ENCODE assay signal across 23 cellular contexts in genomic region chr4:41183021-41183553, GRCh38. TPM values are rescaled to one million over a fixed set of nuclear protein-coding genes. Genes with fewer than 3 reads are reported as not detected.
"Had no signal": no experiment of that assay in that cellular context is flagged by ENCODE, and none has a peak within 500 bp of the region (broad histone marks: within the 10 kb centered on the region; RNA-seq: fewer than 3 reads in every experiment).

No MANE protein-coding gene starts in this region.

- H3K4me1 ChIP-seq: neural progenitor cell had no signal

- H3K27me3 Mint-ChIP-seq: progenitor cell of endocrine pancreas; stimulated activated memory B cell treated with anti-CD40 and anti-IgM and Interleukin-4, amounts not matched to agents 10 μg/mL and 1 μg/mL and 100 μg/mL, for 72 hours had no signal

- H3K9me3 ChIP-seq: gastrocnemius medialis, left lung, transverse colon, upper lobe of right lung, vagina had no signal

- ATAC-seq: gastrocnemius medialis; left lung; naive thymus-derived CD4-positive, alpha-beta T cell; sciatic nerve; stimulated activated memory B cell treated with anti-CD40 and anti-IgM and Interleukin-4, amounts not matched to agents 10 μg/mL and 1 μg/mL and 100 μg/mL, for 72 hours; stimulated activated naive CD8-positive, alpha-beta T cell treated with anti-CD3 and anti-CD28 coated beads, Interleukin-15, Interleukin-2, amounts not matched to agents 100 U/mL and 50 U/mL, for 24 hours; upper lobe of right lung had no signal

- H3K4me3 Mint-ChIP-seq: mesothelial cell of epicardium; naive thymus-derived CD4-positive, alpha-beta T cell; nephron; neural progenitor cell; stimulated activated memory B cell treated with anti-CD40 and anti-IgM and Interleukin-4, amounts not matched to agents 10 μg/mL and 1 μg/mL and 100 μg/mL, for 72 hours had no signal

- H3K27ac ChIP-seq: coronary artery, gastrocnemius medialis, left lung, neural progenitor cell, parathyroid adenoma, transverse colon, upper lobe of right lung, vagina had no signal

- H3K4me1 Mint-ChIP-seq: naive thymus-derived CD4-positive, alpha-beta T cell; neural progenitor cell; stimulated activated memory B cell treated with anti-CD40 and anti-IgM and Interleukin-4, amounts not matched to agents 10 μg/mL and 1 μg/mL and 100 μg/mL, for 72 hours had no signal

- FAIRE-seq: keratinocyte had no signal

- DNase-seq: dermis blood vessel endothelial cell; effector memory CD4-positive, alpha-beta T cell; erythroblast; foreskin fibroblast; gastrocnemius medialis; head of caudate nucleus; left lung; mesenchymal stem cell; naive thymus-derived CD4-positive, alpha-beta T cell; stimulated activated CD4-positive, alpha-beta T cell treated with anti-CD3 and anti-CD28 coated beads, Interleukin-4, amount 100 ng/mL, for 4 hours; stimulated activated naive CD8-positive, alpha-beta T cell treated with anti-CD3 and anti-CD28 coated beads, Interleukin-15, Interleukin-2, amounts not matched to agents 100 U/mL and 50 U/mL, for 24 hours; transverse colon; upper lobe of right lung had no signal

- H3K27ac Mint-ChIP-seq: mesothelial cell of epicardium; naive thymus-derived CD4-positive, alpha-beta T cell; neural progenitor cell; progenitor cell of endocrine pancreas; stimulated activated memory B cell treated with anti-CD40 and anti-IgM and Interleukin-4, amounts not matched to agents 10 μg/mL and 1 μg/mL and 100 μg/mL, for 72 hours had no signal

- H3K36me3 ChIP-seq: gastrocnemius medialis, left lung, neural progenitor cell, transverse colon, upper lobe of right lung, vagina had no signal

- H3K9me3 Mint-ChIP-seq: stimulated activated memory B cell treated with anti-CD40 and anti-IgM and Interleukin-4, amounts not matched to agents 10 μg/mL and 1 μg/mL and 100 μg/mL, for 72 hours had no signal

- H3K36me3 Mint-ChIP-seq: neural progenitor cell; stimulated activated memory B cell treated with anti-CD40 and anti-IgM and Interleukin-4, amounts not matched to agents 10 μg/mL and 1 μg/mL and 100 μg/mL, for 72 hours had no signal

- H3K4me3 ChIP-seq: coronary artery, gastrocnemius medialis, left lung, neural progenitor cell, transverse colon, upper lobe of right lung, vagina had no signal

- H3K27me3 ChIP-seq: gastrocnemius medialis, left lung, neural progenitor cell, transverse colon, upper lobe of right lung, vagina had no signal

RNA-seq across cellular contexts. Expression of gene APBB2, which starts 31.3 kb away (rescaled TPM):
- polyA plus RNA-seq: naive thymus-derived CD4-positive, alpha-beta T cell had no signal
